Comparison of ENCODE assay signal across 10 cellular contexts in the genomic region with DNA sequence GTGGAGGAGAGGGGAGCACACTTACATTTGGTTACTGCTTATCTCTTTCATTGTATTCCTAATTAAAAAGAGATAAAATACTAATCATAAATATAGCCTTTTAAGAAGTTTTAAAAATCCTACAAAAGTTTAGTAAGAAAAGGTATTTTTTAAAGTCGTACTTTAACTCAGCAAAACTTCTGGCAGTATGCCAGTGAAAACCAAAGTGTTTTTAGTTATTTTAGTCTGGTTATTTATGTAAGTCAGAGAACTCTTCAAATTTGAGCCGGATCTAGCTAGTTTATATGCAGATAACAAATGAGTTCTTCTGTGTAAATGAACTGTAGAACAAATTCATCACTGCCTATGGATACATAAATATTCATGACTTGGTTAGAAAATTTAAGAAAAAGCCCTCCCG.
A peak's percentile ranks its signal among the peaks of the same experiment; 100 is the strongest.
DNase-seq lines count a peak whose midpoint lies in the region; ATAC-seq and TF ChIP-seq lines count a peak whose summit lies in the region.
"Had no signal": no experiment of that assay in that cellular context is flagged by ENCODE, and none has a peak within 500 bp of the region (broad histone marks: within the 10 kb centered on the region; RNA-seq: fewer than 3 reads in every experiment).

No MANE protein-coding gene starts in this region.

- ATAC-seq in GM18511 (IDR thresholded peaks at IDR 0.05; ENCODE audit: unreplicated experiment) (peak; percentile 29), GM21723 (IDR thresholded peaks at IDR 0.05; ENCODE audit: unreplicated experiment) (peak; percentile 28), memory B cell (ENCODE audit: low read depth) (no peak)

- no peak for TF ChIP-seq CTCF in GM20000 (IDR thresholded peaks at IDR 0.05; ENCODE audit: extremely low read depth, missing control alignments)

- DNase-seq in NAMALWA (ENCODE audit: low spot score) (peak; percentile 60), memory B cell (ENCODE audit: low spot score in 2 of 2) (no peak), GM20000 (ENCODE audit: low spot score) (no peak), NOMO-1 (lab: John Stamatoyannopoulos, UW; ENCODE audit: unreplicated experiment in 2 of 2) (no peak), NCI-H1694 (lab: John Stamatoyannopoulos, UW) (no peak), amniotic stem cell (lab: John Stamatoyannopoulos, UW) (no peak)
- DNase-seq: GDM1, H9 had no signal

- H3K9me3 Mint-ChIP-seq in memory B cell, result no peaks in the 10 kb centered on the region
- H3K9me3 Mint-ChIP-seq: H9 had no signal

- no peaks in the 10 kb centered on the region for H3K27me3 Mint-ChIP-seq in memory B cell

- peak overlapping the region; percentile 47 for H3K4me3 Mint-ChIP-seq in memory B cell
- H3K4me3 Mint-ChIP-seq: H9 had no signal

- H3K27ac Mint-ChIP-seq in memory B cell, result peak overlapping the region; percentile 72
- H3K27ac Mint-ChIP-seq: H9 had no signal

- H3K4me1 Mint-ChIP-seq in memory B cell, result peaks cover 10% of the 10 kb centered on the region
- H3K4me1 Mint-ChIP-seq: H9 had no signal

- peaks cover 19% of the 10 kb centered on the region for H3K36me3 Mint-ChIP-seq in memory B cell
